Comparison of ENCODE assay signal across 8 cellular contexts in genomic region chr12:68958337-68958736, GRCh38. TPM values are rescaled to one million over a fixed set of nuclear protein-coding genes. Genes with fewer than 3 reads are reported as not detected.
DNase-seq lines count a peak whose midpoint lies in the region; ATAC-seq and TF ChIP-seq lines count a peak whose summit lies in the region.

No MANE protein-coding gene starts in this region.

- peak; percentile 46 for DNase-seq in activated T-cell treated with anti-CD3 and anti-CD28 coated beads for 24 hours (ENCODE audit: low read depth)
- DNase-seq in activated T-cell treated with anti-CD3 and anti-CD28 coated beads, Interleukin-2, amount 50 U/mL, for 1 hour: no peak
- peak; percentile 37 to 59 for DNase-seq in activated CD4-positive, alpha-beta T cell treated with anti-CD3 and anti-CD28 coated beads, Interleukin-2, amount 50 U/mL, for 48 hours
- DNase-seq in Caco-2: no peak
- no peak for DNase-seq in central memory CD4-positive, alpha-beta T cell

- no peaks in the 10 kb centered on the region for H3K27me3 Mint-ChIP-seq in Caco-2 (ENCODE audit: insufficient read depth, unreplicated experiment)

- H3K27ac Mint-ChIP-seq in Caco-2 (ENCODE audit: unreplicated experiment): no peak overlapping the region

- no peak overlapping the region for H3K4me3 Mint-ChIP-seq in Caco-2 (ENCODE audit: unreplicated experiment)

- H3K4me1 ChIP-seq in subcutaneous abdominal adipose tissue (ENCODE audit: control insufficient read depth in 5 of 5, insufficient read depth in 5 of 5, low read length in 5 of 5): peaks cover 4 to 73% (median 51%) of the 10 kb centered on the region in 5 donors
- H3K4me1 ChIP-seq in Caco-2: peaks cover 13% of the 10 kb centered on the region

- H3K36me3 ChIP-seq in subcutaneous abdominal adipose tissue (ENCODE audit: control insufficient read depth in 5 of 5, insufficient read depth in 5 of 5, low read length in 5 of 5) (no peaks in the 10 kb centered on the region), Caco-2 (ENCODE audit: control insufficient read depth, insufficient read depth, low read length) (no peaks in the 10 kb centered on the region)

- peaks cover 12% of the 10 kb centered on the region for H3K4me1 Mint-ChIP-seq in Caco-2 (ENCODE audit: low read depth, unreplicated experiment)

- H3K4me3 ChIP-seq in subcutaneous abdominal adipose tissue (ENCODE audit: low read depth in 1 of 5, low read length in 5 of 5) (no peak overlapping the region), Caco-2 (ENCODE audit: low read depth, low read length) (no peak overlapping the region)

- BruUV-seq in Caco-2 (replicated peaks; lab: Mats Ljungman, UMichigan): no TSS peak

- peak overlapping the region in 2 of 5 donors; percentile 21 to 54 for H3K9ac ChIP-seq in subcutaneous abdominal adipose tissue (ENCODE audit: low read length in 5 of 5)

- H3K27me3 ChIP-seq in subcutaneous abdominal adipose tissue (ENCODE audit: control insufficient read depth in 5 of 5, insufficient read depth in 4 of 5, low read length in 5 of 5): no peaks in the 10 kb centered on the region
- H3K27me3 ChIP-seq in Caco-2 (replicated peaks; ENCODE audit: control insufficient read depth, insufficient read depth, low read length): no peaks in the 10 kb centered on the region

- no peak for TF ChIP-seq CTCF in Caco-2 (IDR thresholded peaks at IDR 0.05; ENCODE audit: insufficient read depth in 1 of 2, low read depth in 1 of 2, low read length in 1 of 2, severe bottlenecking in 1 of 2, unreplicated experiment in 1 of 2)

- POLR2A ChIA-PET in Caco-2 (lab: Charles Lee): no interaction called here

- peaks cover 7% of the 10 kb centered on the region for H3K36me3 Mint-ChIP-seq in Caco-2 (ENCODE audit: insufficient read depth, unreplicated experiment)

- ATAC-seq in HG02884 (IDR thresholded peaks at IDR 0.05; ENCODE audit: unreplicated experiment) (peak; percentile 97), HG02840 (IDR thresholded peaks at IDR 0.05; ENCODE audit: low FRiP score, unreplicated experiment) (no peak)

- intact Hi-C loops in Caco-2 (cut with micrococcal nuclease; ENCODE audit: unreplicated experiment): no loop called here

- H3K9me3 ChIP-seq in subcutaneous abdominal adipose tissue (ENCODE audit: control insufficient read depth in 5 of 5, low read length in 5 of 5) (no peaks in the 10 kb centered on the region), Caco-2 (no peaks in the 10 kb centered on the region)

- peak overlapping the region; percentile 78 for H3K27ac ChIP-seq in subcutaneous abdominal adipose tissue (ENCODE audit: low read depth, low read length)

- peaks cover 18% of the 10 kb centered on the region for H3K9me3 Mint-ChIP-seq in Caco-2 (ENCODE audit: unreplicated experiment)

- CTCF ChIA-PET in Caco-2 (lab: Charles Lee): no interaction called here

RNA-seq across cellular contexts. Expression of gene CPM, which starts 25.4 kb away (rescaled TPM):
- 7.8 and 8.2 TPM in 2 replicates for total RNA-seq in Caco-2 (2022)

Comparison
In these comparisons a context has a peak if more than half of its experiments do, and no peak if none do; other contexts are left out.
1. DNase-seq: peak in activated T-cell treated with anti-CD3 and anti-CD28 coated beads for 24 hours (single experiment) and activated CD4-positive, alpha-beta T cell treated with anti-CD3 and anti-CD28 coated beads, Interleukin-2, amount 50 U/mL, for 48 hours (2 of 2); none in activated T-cell treated with anti-CD3 and anti-CD28 coated beads, Interleukin-2, amount 50 U/mL, for 1 hour (single experiment), Caco-2 (0 of 2) and central memory CD4-positive, alpha-beta T cell (single experiment).